8 cellular contexts compared by ENCODE assay signal in the genomic region with DNA sequence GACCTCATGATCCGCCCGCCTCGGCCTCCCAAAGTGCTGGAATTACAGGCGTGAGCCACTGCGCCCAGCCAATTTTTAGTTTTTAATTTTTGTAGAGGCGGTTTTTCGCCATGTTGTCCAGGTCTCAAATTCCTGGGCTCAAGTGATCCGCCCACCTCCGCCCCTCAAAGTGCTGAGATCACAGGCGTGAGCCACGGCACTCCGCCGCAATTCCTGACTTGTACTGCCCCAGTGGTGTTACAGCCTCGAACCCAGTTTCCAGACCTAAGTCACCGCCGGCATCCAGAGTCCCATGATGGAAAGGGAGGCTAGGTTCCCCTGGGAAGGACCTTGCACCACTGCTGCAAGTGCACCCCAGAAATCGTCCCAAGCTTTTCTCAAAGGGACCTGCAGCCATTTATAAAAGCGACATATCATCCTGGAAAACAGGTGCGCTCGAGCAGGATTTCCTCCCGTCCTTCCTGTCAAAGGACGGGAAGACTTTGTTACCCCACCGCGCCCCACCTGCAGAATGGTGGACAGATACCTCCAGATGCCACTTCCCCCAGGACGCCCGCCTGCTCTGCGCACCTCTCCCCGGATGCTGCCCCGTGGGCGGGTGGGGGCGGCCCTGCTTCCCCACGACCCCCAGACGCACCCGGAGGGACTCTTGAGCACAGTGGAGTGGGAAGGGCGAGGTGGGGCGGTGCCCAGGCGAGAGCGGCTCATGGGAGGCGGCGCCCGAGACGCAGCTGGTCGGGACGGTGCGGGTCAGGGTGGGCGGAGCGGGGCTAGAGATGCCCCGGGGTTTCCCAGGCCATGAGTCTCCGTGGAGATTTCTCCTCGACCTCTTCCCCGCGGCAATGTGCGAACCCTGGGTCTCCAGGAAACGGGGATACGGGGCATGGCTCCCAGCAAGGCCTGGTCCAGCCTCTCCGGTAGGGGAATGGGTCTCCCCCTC. TPM values are rescaled to one million over a fixed set of nuclear protein-coding genes. Genes with fewer than 3 reads are reported as not detected.
DNase-seq lines count a peak whose midpoint lies in the region; ATAC-seq and TF ChIP-seq lines count a peak whose summit lies in the region.

No MANE protein-coding gene starts in this region.

- H3K27ac ChIP-seq in CD8-positive, alpha-beta memory T cell (ENCODE audit: low read depth, low read length) = peak overlapping the region; percentile 98
- H3K27ac ChIP-seq in OCI-LY3 (ENCODE audit: low read length) (peak overlapping the region; percentile 92), aorta (ENCODE audit: low read depth in 1 of 2, low read length in 2 of 2) (peak overlapping the region; percentile 16 to 99)

- H3K36me3 Mint-ChIP-seq in CD8-positive, alpha-beta memory T cell = peaks cover 11 to 38% (median 11%) of the 10 kb centered on the region in 3 donors
- peaks cover 13% of the 10 kb centered on the region for H3K36me3 Mint-ChIP-seq in osteocyte (ENCODE audit: unreplicated experiment)

- peaks cover 26% of the 10 kb centered on the region for H3K79me2 ChIP-seq in OCI-LY3 (ENCODE audit: low read length)

- no peaks in the 10 kb centered on the region for H3K27me3 ChIP-seq in CD8-positive, alpha-beta memory T cell (ENCODE audit: insufficient read depth, low read length, poor library complexity, severe bottlenecking)
- H3K27me3 ChIP-seq in OCI-LY3 (ENCODE audit: low read depth, low read length) = no peaks in the 10 kb centered on the region
- H3K27me3 ChIP-seq in aorta (ENCODE audit: control insufficient read depth in 1 of 2, insufficient read depth in 2 of 2, low read length in 1 of 2) = no peaks in the 10 kb centered on the region

- peak overlapping the region; percentile 92 to 100 (median 99) for H3K27ac Mint-ChIP-seq in CD8-positive, alpha-beta memory T cell
- peak overlapping the region; percentile 99 for H3K27ac Mint-ChIP-seq in osteocyte (ENCODE audit: unreplicated experiment)

- CTCF ChIA-PET in CD8-positive, alpha-beta memory T cell (lab: Charles Lee) = interaction anchor here (0.9 to 2.8 kb wide), 8 partner anchors 14 to 262 kb away, joined by 3 to 12 read pairs (median 6); a partner anchor contains a TSS

- peak overlapping the region; percentile 87 for H3K4me2 ChIP-seq in OCI-LY3 (ENCODE audit: low read length)

- H3K9ac ChIP-seq in OCI-LY3 (ENCODE audit: low read length) = peak overlapping the region; percentile 95

- peaks cover 11% of the 10 kb centered on the region; the same call in 1 of the 2 replicates for H4K20me1 ChIP-seq in OCI-LY3 (ENCODE audit: insufficient read depth, low read length)

- H3K4me3 Mint-ChIP-seq in CD8-positive, alpha-beta memory T cell = peak overlapping the region; percentile 90 to 99 (median 97)
- H3K4me3 Mint-ChIP-seq in osteocyte (ENCODE audit: unreplicated experiment) = peak overlapping the region; percentile 97

- intact Hi-C loops in aorta (cut with DNase I) = loop anchor here in 1 of 2 donors (5.0 kb wide), 1 partner anchor 135 kb away; no protein-coding TSS in a partner anchor

- H3K4me1 ChIP-seq in CD8-positive, alpha-beta memory T cell (ENCODE audit: insufficient read depth, low read length) = peaks cover 14% of the 10 kb centered on the region
- H3K4me1 ChIP-seq in OCI-LY3 (ENCODE audit: low read length) (peaks cover 11% of the 10 kb centered on the region), aorta (ENCODE audit: control insufficient read depth in 1 of 2, insufficient read depth in 2 of 2, low read length in 2 of 2) (no peaks in the 10 kb centered on the region)

- no peaks in the 10 kb centered on the region for H3K9me3 Mint-ChIP-seq in CD8-positive, alpha-beta memory T cell
- H3K9me3 Mint-ChIP-seq in osteocyte (ENCODE audit: unreplicated experiment) = no peaks in the 10 kb centered on the region

- peaks cover 19 to 33% (median 23%) of the 10 kb centered on the region in 3 donors for H3K4me1 Mint-ChIP-seq in CD8-positive, alpha-beta memory T cell
- H3K4me1 Mint-ChIP-seq in osteocyte (ENCODE audit: unreplicated experiment) = peaks cover 15% of the 10 kb centered on the region

- POLR2A ChIA-PET in CD8-positive, alpha-beta memory T cell (lab: Charles Lee) = interaction anchor here (0.6 to 2.9 kb wide), 13 partner anchors 15 to 426 kb away, joined by 3 to 20 read pairs (median 5); a partner anchor contains a TSS

- peaks cover 0 to 12% of the 10 kb centered on the region in 2 donors for H3K27me3 Mint-ChIP-seq in CD8-positive, alpha-beta memory T cell
- H3K27me3 Mint-ChIP-seq in osteocyte (ENCODE audit: unreplicated experiment) = no peaks in the 10 kb centered on the region

- H3K36me3 ChIP-seq in CD8-positive, alpha-beta memory T cell (ENCODE audit: insufficient read depth, low read length) = peaks cover 22% of the 10 kb centered on the region
- peaks cover 27% of the 10 kb centered on the region for H3K36me3 ChIP-seq in OCI-LY3 (replicated peaks; ENCODE audit: low read depth, low read length)
- H3K36me3 ChIP-seq in aorta (ENCODE audit: control insufficient read depth in 1 of 2, insufficient read depth in 2 of 2, low read length in 1 of 2) = peaks cover 0 to 1% of the 10 kb centered on the region in 2 donors

- peak in 4 of 5 donors; percentile 30 to 67 (median 51) for DNase-seq in CD8-positive, alpha-beta memory T cell
- DNase-seq in activated naive CD4-positive, alpha-beta T cell treated with Interleukin-2 at 50 U/mL for 16 hours = peak; percentile 76
- DNase-seq in glomerular visceral epithelial cell (ENCODE audit: extremely low spot score) (peak; percentile 72), osteocyte (ENCODE audit: extremely low spot score, unreplicated experiment) (no peak), aorta (peak; percentile 88 to 92)

- no peak overlapping the region for H2AFZ ChIP-seq in OCI-LY3 (ENCODE audit: low read depth, low read length)

- TF ChIP-seq CTCF in OCI-LY3 (IDR thresholded peaks at IDR 0.05; ENCODE audit: low read depth, low read length) (no peak), osteocyte (IDR thresholded peaks at IDR 0.05) (no peak)

- WGBS in aorta, 2 donors = 2 to 30% methylated on average over 52 to 56 of the region's 56 CpGs

- no peaks in the 10 kb centered on the region for H3K9me3 ChIP-seq in CD8-positive, alpha-beta memory T cell (ENCODE audit: low read length)
- H3K9me3 ChIP-seq in OCI-LY3 (ENCODE audit: insufficient read depth, low read length) = no peaks in the 10 kb centered on the region
- no peaks in the 10 kb centered on the region for H3K9me3 ChIP-seq in aorta (ENCODE audit: control insufficient read depth, low read length)

- peak overlapping the region; percentile 89 for H3K4me3 ChIP-seq in CD8-positive, alpha-beta memory T cell (ENCODE audit: low read length)
- H3K4me3 ChIP-seq in OCI-LY3 (ENCODE audit: low read length) (peak overlapping the region; percentile 92), aorta (ENCODE audit: low read length in 2 of 2) (peak overlapping the region; percentile 12 to 98)

- ATAC-seq in GM19372 (IDR thresholded peaks at IDR 0.05; ENCODE audit: low read depth, unreplicated experiment) = peak; percentile 51
- ATAC-seq in HG03442 (IDR thresholded peaks at IDR 0.05; ENCODE audit: unreplicated experiment) = peak; percentile 33
- ATAC-seq in aorta (ENCODE audit: low FRiP score) = peak; percentile 86

RNA-seq across cellular contexts. Expression of a gene that starts 1.0 kb away (rescaled TPM):
- 1,000 to 10,000 TPM; 3,198 to 3,218 TPM for total RNA-seq in CD8-positive, alpha-beta memory T cell
- 4,855 TPM for polyA plus RNA-seq in CD8-positive, alpha-beta memory T cell
- total RNA-seq in osteocyte (2,857 and 2,892 TPM in 2 replicates), aorta (1,000 to 10,000 TPM; 2,525 to 2,861 TPM)
- 1,000 to 10,000 TPM; 7,028 to 7,505 TPM for polyA plus RNA-seq in aorta

RNA-seq across cellular contexts. Expression of a gene that starts 11.8 kb away (rescaled TPM):
- total RNA-seq in CD8-positive, alpha-beta memory T cell = 10 to 100 TPM in 1 of 2 experiments, 1 to 10 TPM in 1; 9.8 to 10.1 TPM
- polyA plus RNA-seq in CD8-positive, alpha-beta memory T cell = 19.1 TPM
- total RNA-seq in osteocyte (27.9 and 28.1 TPM in 2 replicates), aorta (10 to 100 TPM; 25.9 to 29.0 TPM)
- 10 to 100 TPM; 37.3 to 46.2 TPM for polyA plus RNA-seq in aorta

RNA-seq across cellular contexts. Expression of a gene that starts 14.1 kb away (rescaled TPM):
- total RNA-seq in CD8-positive, alpha-beta memory T cell = 10 to 100 TPM; 51.9 to 52.3 TPM
- polyA plus RNA-seq in CD8-positive, alpha-beta memory T cell = 41.4 TPM
- 46.2 and 47.3 TPM in 2 replicates for total RNA-seq in osteocyte
- 10 to 100 TPM; 30.8 to 59.6 TPM for total RNA-seq in aorta
- polyA plus RNA-seq in aorta = 100 to 1,000 TPM in 1 of 2 donors, 1 to 10 TPM in 1; 5.5 to 129 TPM

RNA-seq across cellular contexts. Expression of a gene that starts 18.1 kb away (rescaled TPM):
- total RNA-seq in CD8-positive, alpha-beta memory T cell = 100 to 1,000 TPM; 107 to 119 TPM
- polyA plus RNA-seq in CD8-positive, alpha-beta memory T cell = 37.2 TPM
- 68.9 and 73.1 TPM in 2 replicates for total RNA-seq in osteocyte
- 10 to 100 TPM; 49.9 to 73.1 TPM for total RNA-seq in aorta
- 100 to 1,000 TPM in 1 of 2 donors, 10 to 100 TPM in 1; 97.7 to 157 TPM for polyA plus RNA-seq in aorta

RNA-seq across cellular contexts. Expression of a gene that starts 22.8 kb away (rescaled TPM):
- total RNA-seq in CD8-positive, alpha-beta memory T cell = 1,000 to 10,000 TPM; 1,299 to 1,356 TPM
- 799 TPM for polyA plus RNA-seq in CD8-positive, alpha-beta memory T cell
- 2,024 and 2,203 TPM in 2 replicates for total RNA-seq in osteocyte
- total RNA-seq in aorta = 1,000 to 10,000 TPM; 4,329 to 7,587 TPM
- polyA plus RNA-seq in aorta = 1,000 to 10,000 TPM in 1 of 2 donors, 100 to 1,000 TPM in 1; 515 to 7,857 TPM

Comparison
In these comparisons a context has a peak if more than half of its experiments do, and no peak if none do; other contexts are left out.
1. ATAC-seq: peak in every context shown above with its lines; median percentile 86 in aorta; 51 in GM19372; 33 in HG03442.